9 cellular contexts compared by ENCODE assay signal in genomic region chr7:2717293-2717904, GRCh38. TPM values are rescaled to one million over a fixed set of nuclear protein-coding genes. Genes with fewer than 3 reads are reported as not detected.
A peak's percentile ranks its signal among the peaks of the same experiment; 100 is the strongest.
DNase-seq lines count a peak whose midpoint lies in the region; ATAC-seq, FAIRE-seq and TF ChIP-seq lines count a peak whose summit lies in the region.
"Had no signal": no experiment of that assay in that cellular context is flagged by ENCODE, and none has a peak within 500 bp of the region (broad histone marks: within the 10 kb centered on the region; RNA-seq: fewer than 3 reads in every experiment).

No MANE protein-coding gene starts in this region.

- H3K9me1 ChIP-seq in endothelial cell of umbilical vein (replicated peaks; ENCODE audit: control insufficient read depth, extremely low read depth, insufficient read depth, low read length) = no peaks in the 10 kb centered on the region

- H3K9me2 ChIP-seq in DOHH2 (replicated peaks; ENCODE audit: control insufficient read depth, low read length) (no peaks in the 10 kb centered on the region), OCI-LY1 (ENCODE audit: low read depth, low read length) (no peaks in the 10 kb centered on the region)

- 9 to 21% (median 13%) methylated on average over 27 of the region's 27 CpGs for WGBS in ovary, 3 donors

- intact Hi-C loops in endothelial cell of umbilical vein (cut with micrococcal nuclease) = loop anchor here (5.0 kb wide), 1 partner anchor 105 kb away; no protein-coding TSS in a partner anchor
- intact Hi-C loops in ovary (cut with DNase I) = no loop called here

- H3K36me3 ChIP-seq in DOHH2 (ENCODE audit: control insufficient read depth, low read length) (no peaks in the 10 kb centered on the region), OCI-LY1 (ENCODE audit: insufficient read depth, low read length) (no peaks in the 10 kb centered on the region), endothelial cell of umbilical vein (ENCODE audit: control insufficient read depth in 2 of 2, extremely low read depth in 1 of 2, insufficient read depth in 2 of 2, low read length in 2 of 2) (no peaks in the 10 kb centered on the region), ovary (no peaks in the 10 kb centered on the region)

- H3K27me3 ChIP-seq in DOHH2 (ENCODE audit: control insufficient read depth, low read length) (peaks cover 44% of the 10 kb centered on the region), OCI-LY1 (ENCODE audit: insufficient read depth, low read length) (no peaks in the 10 kb centered on the region; the same call in 1 of the 2 replicates), endothelial cell of umbilical vein (ENCODE audit: control insufficient read depth in 2 of 2, insufficient read depth in 2 of 2, low read length in 2 of 2) (no peaks in the 10 kb centered on the region), ovary (no peaks in the 10 kb centered on the region)

- no peak overlapping the region for H3K4me3 ChIP-seq in DOHH2 (ENCODE audit: low read length)
- no peak overlapping the region for H3K4me3 ChIP-seq in OCI-LY1 (ENCODE audit: low read depth, low read length, poor library complexity, severe bottlenecking)
- no peak overlapping the region for H3K4me3 ChIP-seq in endothelial cell of umbilical vein (replicated peaks in 1 of 3; ENCODE audit: insufficient read depth in 1 of 3, low read depth in 1 of 3, low read length in 3 of 3)
- H3K4me3 ChIP-seq in ovary = no peak overlapping the region

- peaks cover 37% of the 10 kb centered on the region for H3K4me1 ChIP-seq in DOHH2 (ENCODE audit: control insufficient read depth, low read length)
- H3K4me1 ChIP-seq in OCI-LY1 (ENCODE audit: insufficient read depth, low read length, severe bottlenecking) = peaks cover 7% of the 10 kb centered on the region
- peaks cover 9% of the 10 kb centered on the region for H3K4me1 ChIP-seq in endothelial cell of umbilical vein (ENCODE audit: control insufficient read depth, extremely low read depth, insufficient read depth, low read length)
- H3K4me1 ChIP-seq in ovary (ENCODE audit: insufficient read depth) = peaks cover 13% of the 10 kb centered on the region

- H3F3A ChIP-seq in DOHH2 (ENCODE audit: control insufficient read depth, insufficient read depth) (peaks cover 7% of the 10 kb centered on the region), OCI-LY1 (ENCODE audit: insufficient read depth, low read length) (no peaks in the 10 kb centered on the region)

- H3K9ac ChIP-seq in OCI-LY1 (ENCODE audit: low read length) = no peak overlapping the region
- no peak overlapping the region for H3K9ac ChIP-seq in endothelial cell of umbilical vein (replicated peaks; ENCODE audit: extremely low read depth, insufficient read depth, low read length)

- H3K79me2 ChIP-seq in DOHH2 (ENCODE audit: control insufficient read depth, low read length) = no peaks in the 10 kb centered on the region
- H3K79me2 ChIP-seq in OCI-LY1 (ENCODE audit: insufficient read depth, low read length) = no peaks in the 10 kb centered on the region
- H3K79me2 ChIP-seq in endothelial cell of umbilical vein (ENCODE audit: control insufficient read depth, insufficient read depth, low read length) = no peaks in the 10 kb centered on the region

- H2AFZ ChIP-seq in OCI-LY1 (ENCODE audit: low read length) = no peak overlapping the region
- no peak overlapping the region for H2AFZ ChIP-seq in endothelial cell of umbilical vein (ENCODE audit: low read depth, low read length)

- H4K20me1 ChIP-seq in DOHH2 (ENCODE audit: control insufficient read depth, insufficient read depth, low read depth, low read length) (peaks cover 18% of the 10 kb centered on the region; the same call in 1 of the 2 replicates), OCI-LY1 (ENCODE audit: insufficient read depth, low read length) (no peaks in the 10 kb centered on the region), endothelial cell of umbilical vein (replicated peaks; ENCODE audit: control insufficient read depth, extremely low read depth, insufficient read depth, low read length) (no peaks in the 10 kb centered on the region)

- TF ChIP-seq EP300 in ovary (IDR thresholded peaks at IDR 0.05) = no peak

- H3K9me3 ChIP-seq in DOHH2 (ENCODE audit: control insufficient read depth, insufficient read depth, low read length) (no peaks in the 10 kb centered on the region), OCI-LY1 (ENCODE audit: low read length) (no peaks in the 10 kb centered on the region), endothelial cell of umbilical vein (replicated peaks; ENCODE audit: control insufficient read depth, insufficient read depth, low read length) (no peaks in the 10 kb centered on the region), ovary (no peaks in the 10 kb centered on the region)

- POLR2A ChIA-PET in endothelial cell of umbilical vein (lab: Charles Lee) = interaction anchor here (0.6 kb wide), 1 partner anchor 69 kb away, joined by 3 read pairs; no protein-coding TSS in a partner anchor

- DNase-seq in endothelial cell of umbilical vein (ENCODE audit: low read depth, low spot score) (peak; percentile 72), ovary (peak; percentile 56 to 80 (median 59)), midbrain (lab: John Stamatoyannopoulos, UW) (no peak)
- DNase-seq: activated CD4-positive, alpha-beta T cell treated with anti-CD3 and anti-CD28 coated beads, Interleukin-2, amount 50 U/mL, for 48 hours had no signal

- no TSS peak for BruUV-seq in endothelial cell of umbilical vein (replicated peaks; lab: Mats Ljungman, UMichigan)

- ATAC-seq in HG03342 (IDR thresholded peaks at IDR 0.05; ENCODE audit: unreplicated experiment) (no peak), GM21381 (IDR thresholded peaks at IDR 0.05; ENCODE audit: unreplicated experiment) (no peak), HG02588 (IDR thresholded peaks at IDR 0.05; ENCODE audit: unreplicated experiment) (no peak)

- dilution Hi-C loops in endothelial cell of umbilical vein (cut with MboI; ENCODE audit: extremely low pct_ligation_motif_present, low sequenced_read_pairs) = no loop called here

- CTCF ChIA-PET in endothelial cell of umbilical vein (lab: Charles Lee) = interaction anchor here (0.8 to 3.4 kb wide), 6 partner anchors 8 to 46 kb away, joined by 3 to 26 read pairs (median 3); no protein-coding TSS in a partner anchor

- FAIRE-seq in endothelial cell of umbilical vein (lab: Jason Lieb, UNC) = peak; percentile 86

- TF ChIP-seq POLR2A in endothelial cell of umbilical vein (IDR thresholded peaks at IDR 0.05; ENCODE audit: low read depth, low read length) = no peak
- TF ChIP-seq POLR2A in ovary (IDR thresholded peaks at IDR 0.05) = no peak

- H3K27ac ChIP-seq in DOHH2 (ENCODE audit: low read depth, low read length) (no peak overlapping the region), OCI-LY1 (ENCODE audit: low read depth, low read length, poor library complexity, severe bottlenecking) (no peak overlapping the region), endothelial cell of umbilical vein (ENCODE audit: insufficient read depth, low read depth, low read length) (no peak overlapping the region), ovary (peak overlapping the region; percentile 38 to 65)

- H3K4me2 ChIP-seq in DOHH2 (ENCODE audit: low read length) (peak overlapping the region; percentile 34), OCI-LY1 (ENCODE audit: low read length) (peak overlapping the region; percentile 7; the same call in 1 of the 2 replicates), endothelial cell of umbilical vein (ENCODE audit: insufficient read depth, low read length) (no peak overlapping the region)

- TF ChIP-seq CTCF in DOHH2 (IDR thresholded peaks at IDR 0.05; ENCODE audit: low read depth, low read length, poor library complexity, severe bottlenecking) (no peak), OCI-LY1 (IDR thresholded peaks at IDR 0.05; ENCODE audit: low read length) (no peak), endothelial cell of umbilical vein (IDR thresholded peaks at IDR 0.05; ENCODE audit: extremely low read depth in 1 of 2, insufficient read depth in 1 of 2, low read depth in 1 of 2, low read length in 2 of 2) (no peak), ovary (IDR thresholded peaks at IDR 0.05) (no peak)

TF ChIP-seq in endothelial cell of umbilical vein, 7 proteins besides CTCF, POLR2A, EP300 and RAD21:
- no peak for TF ChIP-seq JUN (IDR thresholded peaks at IDR 0.05; ENCODE audit: borderline replicate concordance, insufficient read depth, insufficient read length, low read depth)
- no peak for TF ChIP-seq EZH2 (IDR thresholded peaks at IDR 0.05; ENCODE audit: borderline replicate concordance, low read depth, low read length, severe bottlenecking)
- TF ChIP-seq POLR2AphosphoS5 (IDR thresholded peaks at IDR 0.05; ENCODE audit: insufficient read depth, low read depth, low read length) = peak; percentile 58
- TF ChIP-seq FOS (IDR thresholded peaks at IDR 0.05; ENCODE audit: borderline replicate concordance, insufficient read depth, low read length) = no peak
- TF ChIP-seq MAX (IDR thresholded peaks at IDR 0.05; ENCODE audit: insufficient read depth, insufficient read length) = no peak
- TF ChIP-seq MYC (IDR thresholded peaks at IDR 0.05; ENCODE audit: low read depth, low read length) = no peak
- peak; percentile 9 for TF ChIP-seq GATA2 (IDR thresholded peaks at IDR 0.05; ENCODE audit: insufficient read depth, insufficient read length, low read depth, low read length)

RNA-seq across cellular contexts. Expression of gene AMZ1, which starts 29.4 kb away (rescaled TPM):
- total RNA-seq in endothelial cell of umbilical vein (not detected in 2 replicates), ovary (1 to 10 TPM in 2 of 7 donors, under 1 TPM in 4, not detected in 1; 0.24 to 2.6 (median 0.93) TPM)
- polyA plus RNA-seq in endothelial cell of umbilical vein (not detected in 2 replicates), ovary (under 1 TPM; 0.15 to 0.45 TPM)
- polyA plus RNA-seq in endothelial cell of umbilical vein (2011; cell fraction: cytosol; rRNA removed) = not detected in 2 replicates
- not detected in 2 replicates for polyA plus RNA-seq in endothelial cell of umbilical vein (2011; cell fraction: nucleus; rRNA removed)
- 0.09 and 0.10 TPM in 2 replicates for polyA plus RNA-seq in endothelial cell of umbilical vein (2012)
- not detected in 2 replicates for polyA minus RNA-seq in endothelial cell of umbilical vein
- not detected for polyA minus RNA-seq in endothelial cell of umbilical vein (2011; cell fraction: cytosol; rRNA and poly(A)+ RNA removed)
- polyA minus RNA-seq in endothelial cell of umbilical vein (2011; cell fraction: nucleus; rRNA and poly(A)+ RNA removed) = not detected in 2 replicates

Comparison
In these comparisons a context has a peak if more than half of its experiments do, and no peak if none do; other contexts are left out.
1. H3K27ac ChIP-seq: peak in ovary (2 of 2); none in DOHH2 (single experiment), OCI-LY1 (single experiment) and endothelial cell of umbilical vein (single experiment).